10 cellular contexts compared by ENCODE assay signal in genomic region chr5:170503970-170504525, GRCh38. TPM values are rescaled to one million over a fixed set of nuclear protein-coding genes. Genes with fewer than 3 reads are reported as not detected.
A peak's percentile ranks its signal among the peaks of the same experiment; 100 is the strongest.
DNase-seq lines count a peak whose midpoint lies in the region; ATAC-seq and TF ChIP-seq lines count a peak whose summit lies in the region.
"Had no signal": no experiment of that assay in that cellular context is flagged by ENCODE, and none has a peak within 500 bp of the region (broad histone marks: within the 10 kb centered on the region; RNA-seq: fewer than 3 reads in every experiment).

Gene KCNIP1 (plus strand): TSS chr5:170504020.

- POLR2A ChIA-PET in MCF 10A (lab: Yijun Ruan, JAX): interaction anchor here (0.6 kb wide), 1 partner anchor 132 kb away, joined by 3 read pairs; no protein-coding TSS in a partner anchor

- H3K27me3 Mint-ChIP-seq in MCF 10A (ENCODE audit: insufficient read depth, unreplicated experiment): no peaks in the 10 kb centered on the region
- H3K27me3 Mint-ChIP-seq in type B pancreatic cell: peaks cover 54% of the 10 kb centered on the region

- H3K36me3 Mint-ChIP-seq in MCF 10A (ENCODE audit: insufficient read depth, unreplicated experiment) (no peaks in the 10 kb centered on the region), type B pancreatic cell (no peaks in the 10 kb centered on the region)

- peaks cover 6% of the 10 kb centered on the region for H3K4me1 Mint-ChIP-seq in MCF 10A (ENCODE audit: insufficient read depth, unreplicated experiment)
- H3K4me1 Mint-ChIP-seq in type B pancreatic cell (ENCODE audit: unreplicated experiment): peaks cover 20% of the 10 kb centered on the region

- TF ChIP-seq CTCF in breast epithelium (IDR thresholded peaks at IDR 0.05): no peak
- TF ChIP-seq CTCF in MCF 10A (IDR thresholded peaks at IDR 0.05; ENCODE audit: unreplicated experiment): no peak
- TF ChIP-seq CTCF in type B pancreatic cell (conservative IDR thresholded peaks at IDR 0.05): no peak

- no peak within 1 kb of the TSS for H3K4me3 Mint-ChIP-seq in MCF 10A (ENCODE audit: unreplicated experiment)
- H3K4me3 Mint-ChIP-seq in type B pancreatic cell: peak within 1 kb of the TSS; percentile 83

- H3K27ac Mint-ChIP-seq in MCF 10A (ENCODE audit: low read depth, unreplicated experiment) (no peak within 1 kb of the TSS), type B pancreatic cell (peak within 1 kb of the TSS; percentile 51)

- peaks cover 0 to 14% of the 10 kb centered on the region in 2 donors for H3K27me3 ChIP-seq in breast epithelium

- no peaks in the 10 kb centered on the region for H3K36me3 ChIP-seq in breast epithelium

- H3K4me3 ChIP-seq in breast epithelium: peak within 1 kb of the TSS; percentile 12 to 67 (median 47)

- H3K4me1 ChIP-seq in breast epithelium: no peaks in the 10 kb centered on the region

- no peak within 1 kb of the TSS for H3K27ac ChIP-seq in breast epithelium
- H3K27ac ChIP-seq: KMS-11 had no signal

- no TSS peak for BruUV-seq in MCF 10A (replicated peaks; lab: Mats Ljungman, UMichigan)

- CTCF ChIA-PET in MCF 10A (lab: Yijun Ruan, JAX): interaction anchor here (1.1 kb wide), 1 partner anchor 18 kb away, joined by 3 read pairs; no protein-coding TSS in a partner anchor

- TF ChIP-seq POLR2A in breast epithelium (IDR thresholded peaks at IDR 0.05): no peak

- no peaks in the 10 kb centered on the region for H3K9me3 ChIP-seq in breast epithelium

- no peaks in the 10 kb centered on the region for H3K9me3 Mint-ChIP-seq in MCF 10A (ENCODE audit: unreplicated experiment)
- no peaks in the 10 kb centered on the region for H3K9me3 Mint-ChIP-seq in type B pancreatic cell

- no peak for ATAC-seq in GM19395 (IDR thresholded peaks at IDR 0.05; ENCODE audit: unreplicated experiment)
- no peak for ATAC-seq in HG03039 (IDR thresholded peaks at IDR 0.05; ENCODE audit: unreplicated experiment)

- intact Hi-C loops in breast epithelium (cut with DNase I; ENCODE audit: low total_unique reads): no loop called here
- intact Hi-C loops in MCF 10A (cut with micrococcal nuclease): no loop called here

- DNase-seq in breast epithelium (ENCODE audit: low spot score in 2 of 2) (no peak), MCF 10A (ENCODE audit: unreplicated experiment) (no peak), dermis microvascular lymphatic vessel endothelial cell (ENCODE audit: low read depth in 2 of 2) (peak in 1 of 2 donors; percentile 60), medulla oblongata (ENCODE audit: extremely low spot score) (peak; percentile 27), type B pancreatic cell (ENCODE audit: extremely low spot score, unreplicated experiment) (no peak), NCI-H2081 (lab: John Stamatoyannopoulos, UW) (no peak)
- DNase-seq: stimulated activated CD4-positive, alpha-beta T cell treated with anti-CD3 and anti-CD28 coated beads, Interleukin-2, amount 100 ng/mL, for 48 hours had no signal

RNA-seq across cellular contexts. Expression of gene KCNIP1, which starts in this region (rescaled TPM):
- 1 to 10 TPM in 2 of 3 donors, not detected in 1; 1.0 to 1.6 TPM for total RNA-seq in breast epithelium
- total RNA-seq in MCF 10A (2022): not detected in 2 replicates
- 33.6 and 102 TPM in 2 replicates for total RNA-seq in dermis microvascular lymphatic vessel endothelial cell
- 1.2 and 5.3 TPM in 2 replicates for total RNA-seq in type B pancreatic cell (ENCODE audit: low replicate concordance)
